8 cellular contexts compared by ENCODE assay signal in genomic region chr5:149271195-149271716, GRCh38. TPM values are rescaled to one million over a fixed set of nuclear protein-coding genes. Genes with fewer than 3 reads are reported as not detected.
DNase-seq lines count a peak whose midpoint lies in the region; ATAC-seq, FAIRE-seq and TF ChIP-seq lines count a peak whose summit lies in the region.

No MANE protein-coding gene starts in this region.

- TF ChIP-seq POLR2A in GM12891 (IDR thresholded peaks at IDR 0.05; ENCODE audit: low read depth, low read length): no peak

- H3K27ac Mint-ChIP-seq in T-helper 2 cell treated with Interferon-gamma antibody and Interleukin-4, amounts not matched to agents 5 μg/mL and 100 μg/mL, for 36 hours: no peak overlapping the region

- H3K36me3 Mint-ChIP-seq in T-helper 2 cell treated with Interferon-gamma antibody and Interleukin-4, amounts not matched to agents 5 μg/mL and 100 μg/mL, for 36 hours (ENCODE audit: low read depth): no peaks in the 10 kb centered on the region

- peak overlapping the region; percentile 69 to 80 for H3K27ac ChIP-seq in left lung
- peak overlapping the region in 1 of 2 donors; percentile 22 for H3K27ac ChIP-seq in thoracic aorta

- H3K9ac ChIP-seq in adipocyte (ENCODE audit: low read length): peak overlapping the region; percentile 88

- H3K27me3 Mint-ChIP-seq in T-helper 2 cell treated with Interferon-gamma antibody and Interleukin-4, amounts not matched to agents 5 μg/mL and 100 μg/mL, for 36 hours (ENCODE audit: low read depth): peaks cover 52% of the 10 kb centered on the region

- ATAC-seq in left lung (no peak), thoracic aorta (ENCODE audit: insufficient number of reproducible peaks, low FRiP score, low read depth) (no peak)

- intact Hi-C loops in left lung (cut with DNase I): no loop called here

- H3K4me3 Mint-ChIP-seq in T-helper 2 cell treated with Interferon-gamma antibody and Interleukin-4, amounts not matched to agents 5 μg/mL and 100 μg/mL, for 36 hours: peak overlapping the region; percentile 44

- H3K27me3 ChIP-seq in adipocyte (replicated peaks; ENCODE audit: control insufficient read depth, insufficient read depth, low read length) (no peaks in the 10 kb centered on the region), left lung (peaks cover 0 to 43% of the 10 kb centered on the region in 2 donors), thoracic aorta (replicated peaks; ENCODE audit: insufficient read depth) (no peaks in the 10 kb centered on the region)

- H3K4me1 ChIP-seq in adipocyte (ENCODE audit: control insufficient read depth, insufficient read depth, low read length): peaks cover 18% of the 10 kb centered on the region
- peaks cover 4 to 19% of the 10 kb centered on the region in 2 donors for H3K4me1 ChIP-seq in left lung
- peaks cover 3 to 16% of the 10 kb centered on the region in 2 donors for H3K4me1 ChIP-seq in thoracic aorta (ENCODE audit: control insufficient read depth in 1 of 2, low read depth in 2 of 2)

- FAIRE-seq in GM12891 (lab: Jason Lieb, UNC): no peak

- H3K4me1 Mint-ChIP-seq in T-helper 2 cell treated with Interferon-gamma antibody and Interleukin-4, amounts not matched to agents 5 μg/mL and 100 μg/mL, for 36 hours (ENCODE audit: low read depth): peaks cover 6% of the 10 kb centered on the region

- TF ChIP-seq CTCF in left lung (IDR thresholded peaks at IDR 0.05): no peak
- TF ChIP-seq CTCF in thoracic aorta (IDR thresholded peaks at IDR 0.05): no peak

- peak overlapping the region; percentile 93 for H3K4me3 ChIP-seq in adipocyte (ENCODE audit: low read length)
- peak overlapping the region; percentile 44 to 55 for H3K4me3 ChIP-seq in left lung
- H3K4me3 ChIP-seq in thoracic aorta: peak overlapping the region; percentile 87

- H3K9me3 ChIP-seq in adipocyte (ENCODE audit: control insufficient read depth, low read length): peaks cover 16% of the 10 kb centered on the region
- peaks cover 0 to 10% of the 10 kb centered on the region in 2 donors for H3K9me3 ChIP-seq in left lung
- peaks cover 6% of the 10 kb centered on the region for H3K9me3 ChIP-seq in thoracic aorta

- H3K36me3 ChIP-seq in adipocyte (ENCODE audit: control insufficient read depth, insufficient read depth, low read length, severe bottlenecking) (no peaks in the 10 kb centered on the region), left lung (no peaks in the 10 kb centered on the region), thoracic aorta (no peaks in the 10 kb centered on the region)

- H3K9me3 Mint-ChIP-seq in T-helper 2 cell treated with Interferon-gamma antibody and Interleukin-4, amounts not matched to agents 5 μg/mL and 100 μg/mL, for 36 hours: peaks cover 10% of the 10 kb centered on the region

- no peak for DNase-seq in T-helper 2 cell treated with Interferon-gamma antibody and Interleukin-4, amounts not matched to agents 5 μg/mL and 100 μg/mL, for 36 hours (ENCODE audit: low spot score)
- no peak for DNase-seq in T-helper 2 cell
- DNase-seq in adipocyte (ENCODE audit: low read depth): peak; percentile 48
- DNase-seq in left lung: peak in 1 of 2 donors; percentile 77
- DNase-seq in thoracic aorta (ENCODE audit: low spot score): no peak
- no peak for DNase-seq in GM12891 (ENCODE audit: insufficient read length, low spot score)
- no peak for DNase-seq in NCI-H1105 (lab: John Stamatoyannopoulos, UW)
- DNase-seq in NCI-H1436 (lab: John Stamatoyannopoulos, UW): no peak

TF ChIP-seq in GM12891, 5 proteins besides CTCF, POLR2A, EP300 and RAD21:
- TF ChIP-seq POLR2AphosphoS5 (IDR thresholded peaks at IDR 0.05; ENCODE audit: low read depth, low read length): no peak
- no peak for TF ChIP-seq PAX5 (IDR thresholded peaks at IDR 0.05; ENCODE audit: insufficient read depth, low read length, severe bottlenecking)
- TF ChIP-seq TAF1 (IDR thresholded peaks at IDR 0.05; ENCODE audit: low read depth, low read length): no peak
- TF ChIP-seq SPI1 (IDR thresholded peaks at IDR 0.05; ENCODE audit: low read depth, low read length): no peak
- no peak for TF ChIP-seq POU2F2 (IDR thresholded peaks at IDR 0.05; ENCODE audit: low read depth, low read length)
TF ChIP-seq in GM12891: peak in this region for 0.

RNA-seq across cellular contexts. Expression of gene AFAP1L1, which starts 0.4 kb away (rescaled TPM):
- total RNA-seq in left lung (10 to 100 TPM; 14.2 to 17.0 TPM), thoracic aorta (10 to 100 TPM in 1 of 2 donors, 1 to 10 TPM in 1; 6.8 to 10.4 TPM)
- polyA plus RNA-seq in GM12891 (2012; ENCODE audit: low read depth, missing spikeins): 0.05 TPM
